17 cellular contexts compared by ENCODE assay signal in the genomic region with DNA sequence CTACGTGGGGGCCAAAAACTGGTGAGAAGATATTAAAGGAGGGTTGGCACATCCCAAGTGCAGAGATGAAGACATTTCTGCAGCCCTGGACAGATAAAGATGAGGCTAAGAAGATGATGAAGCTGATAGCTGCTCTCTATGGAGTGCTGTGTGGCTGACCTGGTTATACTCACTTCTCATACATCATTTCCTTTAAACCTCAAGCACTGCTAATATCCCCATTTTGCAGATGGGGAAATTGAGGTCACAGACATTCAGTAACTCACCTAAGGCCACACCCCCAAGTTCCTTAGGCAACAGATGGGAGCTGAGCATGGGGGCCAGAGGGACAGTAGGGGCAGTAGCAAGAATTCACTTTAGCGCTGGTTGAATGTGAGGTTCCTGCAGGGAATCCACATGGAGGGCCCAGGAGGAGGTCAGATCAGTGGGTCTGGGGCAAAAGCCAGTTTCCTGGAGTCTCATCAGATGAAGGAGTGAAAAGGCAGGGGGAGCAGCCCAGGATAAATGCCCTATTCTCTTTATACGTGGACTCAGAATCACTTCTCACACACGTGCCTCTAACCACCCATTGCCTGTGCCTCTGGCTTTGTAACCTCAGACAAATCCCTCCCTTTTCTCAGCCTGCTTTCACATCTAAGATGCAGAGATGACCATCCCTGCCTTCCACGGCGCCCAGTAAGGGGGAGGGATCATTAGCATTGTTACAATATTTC.
DNase-seq lines count a peak whose midpoint lies in the region; ATAC-seq and TF ChIP-seq lines count a peak whose summit lies in the region.
"Had no signal": no experiment of that assay in that cellular context is flagged by ENCODE, and none has a peak within 500 bp of the region (broad histone marks: within the 10 kb centered on the region; RNA-seq: fewer than 3 reads in every experiment).

No MANE protein-coding gene starts in this region.

- no peak overlapping the region for H3K4me3 ChIP-seq in gastroesophageal sphincter
- H3K4me3 ChIP-seq: SJSA1 had no signal

- no peak for DNase-seq in stimulated activated naive CD8-positive, alpha-beta T cell treated with anti-CD3 and anti-CD28 coated beads, Interleukin-15, Interleukin-2, amounts not matched to agents 100 U/mL and 50 U/mL, for 24 hours
- peak; percentile 33 for DNase-seq in T-helper 22 cell (ENCODE audit: low read depth)
- DNase-seq in type B pancreatic cell (ENCODE audit: extremely low spot score, unreplicated experiment), result no peak
- DNase-seq in NAMALWA (ENCODE audit: low spot score), result no peak
- no peak for DNase-seq in GM03348 (ENCODE audit: low spot score)
- DNase-seq in posterior cingulate gyrus, result no peak
- DNase-seq: AML-193, amygdala, DMS79 treated with DMSO at 0.1 percent for 48 hours, KG1, mesendoderm, NCI-H1417, NCI-H345, nucleus accumbens had no signal

- no peak overlapping the region for H3K4me3 Mint-ChIP-seq in stimulated activated naive CD8-positive, alpha-beta T cell treated with anti-CD3 and anti-CD28 coated beads, Interleukin-15, Interleukin-2, amounts not matched to agents 100 ng/mL and 50 ng/mL, for 24 hours
- peak overlapping the region; percentile 75 for H3K4me3 Mint-ChIP-seq in type B pancreatic cell

- no peaks in the 10 kb centered on the region for H3K9me3 ChIP-seq in gastroesophageal sphincter
- H3K9me3 ChIP-seq: SJSA1 had no signal

- no peaks in the 10 kb centered on the region for H3K27me3 Mint-ChIP-seq in stimulated activated naive CD8-positive, alpha-beta T cell treated with anti-CD3 and anti-CD28 coated beads, Interleukin-15, Interleukin-2, amounts not matched to agents 100 ng/mL and 50 ng/mL, for 24 hours
- no peaks in the 10 kb centered on the region for H3K27me3 Mint-ChIP-seq in type B pancreatic cell

- H3K4me1 ChIP-seq in gastroesophageal sphincter, result peaks cover 0 to 34% (median 13%) of the 10 kb centered on the region in 3 donors
- H3K4me1 ChIP-seq: SJSA1 had no signal

- 75% methylated on average over 6 of the region's 6 CpGs; no CpG with 5 or more reads in 1 of the 2 donors for WGBS in gastroesophageal sphincter (ENCODE audit: low coverage in 1 of 2), 2 donors

- no peaks in the 10 kb centered on the region for H3K9me3 Mint-ChIP-seq in stimulated activated naive CD8-positive, alpha-beta T cell treated with anti-CD3 and anti-CD28 coated beads, Interleukin-15, Interleukin-2, amounts not matched to agents 100 ng/mL and 50 ng/mL, for 24 hours
- H3K9me3 Mint-ChIP-seq in type B pancreatic cell, result no peaks in the 10 kb centered on the region

- H3K36me3 ChIP-seq in gastroesophageal sphincter, result no peaks in the 10 kb centered on the region
- H3K36me3 ChIP-seq: SJSA1 had no signal

- H3K27ac ChIP-seq in gastroesophageal sphincter, result peak overlapping the region in 3 of 4 donors; percentile 7 to 24 (median 14)
- H3K27ac ChIP-seq: SJSA1 had no signal

- TF ChIP-seq POLR2A in gastroesophageal sphincter (IDR thresholded peaks at IDR 0.05), result no peak

- H3K27me3 ChIP-seq in gastroesophageal sphincter, result no peaks in the 10 kb centered on the region
- H3K27me3 ChIP-seq: SJSA1 had no signal

- TF ChIP-seq CTCF in gastroesophageal sphincter (IDR thresholded peaks at IDR 0.05), result no peak
- TF ChIP-seq CTCF in type B pancreatic cell (conservative IDR thresholded peaks at IDR 0.05), result no peak

- peak overlapping the region; percentile 81 for H3K27ac Mint-ChIP-seq in stimulated activated naive CD8-positive, alpha-beta T cell treated with anti-CD3 and anti-CD28 coated beads, Interleukin-15, Interleukin-2, amounts not matched to agents 100 ng/mL and 50 ng/mL, for 24 hours
- peak overlapping the region; percentile 98 for H3K27ac Mint-ChIP-seq in type B pancreatic cell

- intact Hi-C loops in posterior cingulate gyrus (cut with DNase I), result no loop called here

- H3K4me1 Mint-ChIP-seq in stimulated activated naive CD8-positive, alpha-beta T cell treated with anti-CD3 and anti-CD28 coated beads, Interleukin-15, Interleukin-2, amounts not matched to agents 100 ng/mL and 50 ng/mL, for 24 hours (ENCODE audit: low read depth), result peaks cover 74% of the 10 kb centered on the region
- H3K4me1 Mint-ChIP-seq in type B pancreatic cell (ENCODE audit: unreplicated experiment), result peaks cover 12% of the 10 kb centered on the region

- TF ChIP-seq EP300 in gastroesophageal sphincter (IDR thresholded peaks at IDR 0.05), result no peak

- H3K36me3 Mint-ChIP-seq in stimulated activated naive CD8-positive, alpha-beta T cell treated with anti-CD3 and anti-CD28 coated beads, Interleukin-15, Interleukin-2, amounts not matched to agents 100 ng/mL and 50 ng/mL, for 24 hours (ENCODE audit: low read depth), result peaks cover 48% of the 10 kb centered on the region
- H3K36me3 Mint-ChIP-seq in type B pancreatic cell, result peaks cover 5% of the 10 kb centered on the region

- no peak for ATAC-seq in stimulated activated naive CD8-positive, alpha-beta T cell treated with anti-CD3 and anti-CD28 coated beads, Interleukin-15, Interleukin-2, amounts not matched to agents 100 U/mL and 50 U/mL, for 24 hours
- ATAC-seq in gastroesophageal sphincter, result no peak
